9 cellular contexts compared by ENCODE assay signal in the genomic region with DNA sequence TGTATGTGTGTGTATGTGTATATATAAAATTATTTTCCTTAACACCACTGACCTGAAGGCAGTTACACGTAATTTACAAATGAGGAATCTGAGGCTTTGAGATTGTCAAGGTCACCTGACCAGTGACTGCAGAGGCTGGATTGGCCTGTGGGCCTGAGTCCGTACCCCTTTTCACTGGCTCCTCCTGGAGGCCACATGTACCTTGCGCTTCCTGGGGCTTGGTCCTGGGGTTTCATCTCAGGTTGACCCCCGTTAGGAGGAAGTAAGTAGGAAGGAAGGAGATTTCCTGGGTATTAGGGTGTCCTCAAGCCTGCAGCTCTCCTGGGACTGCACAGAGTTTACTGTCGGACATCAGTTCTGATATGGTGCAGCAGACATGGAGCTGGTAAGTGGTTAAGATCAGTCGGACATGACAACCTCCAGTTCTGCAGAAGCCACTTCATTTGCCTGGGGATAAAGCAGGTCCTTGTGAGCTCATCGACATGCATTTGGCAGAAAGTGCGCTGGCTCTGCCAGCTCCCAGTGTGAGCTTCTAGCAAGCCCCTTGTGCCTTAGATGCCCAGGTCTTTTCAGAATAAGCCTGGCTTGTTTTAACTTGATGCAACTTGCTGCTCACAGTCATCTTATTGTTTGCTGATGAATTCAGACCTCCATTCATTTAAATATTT. TPM values are rescaled to one million over a fixed set of nuclear protein-coding genes. Genes with fewer than 3 reads are reported as not detected.
A peak's percentile ranks its signal among the peaks of the same experiment; 100 is the strongest.
DNase-seq lines count a peak whose midpoint lies in the region; ATAC-seq and TF ChIP-seq lines count a peak whose summit lies in the region.
"Had no signal": no experiment of that assay in that cellular context is flagged by ENCODE, and none has a peak within 500 bp of the region (broad histone marks: within the 10 kb centered on the region; RNA-seq: fewer than 3 reads in every experiment).

No MANE protein-coding gene starts in this region.

- TF ChIP-seq CTCF in BJ (IDR thresholded peaks at IDR 0.05; ENCODE audit: insufficient read depth, low read depth, low read length) (0 out of 2 replicates have a peak, but pooled peaks have one; percentile 12), endodermal cell (conservative IDR thresholded peaks at IDR 0.05) (peak; percentile 67), GM10248 (IDR thresholded peaks at IDR 0.05; ENCODE audit: control extremely low read depth, extremely low read depth, low read depth, missing control alignments) (no peak), glutamatergic neuron (IDR thresholded peaks at IDR 0.05; ENCODE audit: partially characterized antibody, unreplicated experiment) (no peak)

- H3K36me3 Mint-ChIP-seq in endodermal cell (ENCODE audit: low read depth) (no peaks in the 10 kb centered on the region), glutamatergic neuron (ENCODE audit: unreplicated experiment) (peaks cover 5% of the 10 kb centered on the region)

- H3K4me1 Mint-ChIP-seq in endodermal cell (peaks cover 9% of the 10 kb centered on the region), glutamatergic neuron (ENCODE audit: low read depth, unreplicated experiment) (peaks cover 4% of the 10 kb centered on the region)

- intact Hi-C loops in posterior vena cava (cut with DNase I): no loop called here

- H3K27me3 ChIP-seq in BJ (ENCODE audit: control insufficient read depth, insufficient read depth, low read length) (no peaks in the 10 kb centered on the region), endodermal cell (ENCODE audit: control insufficient read depth, insufficient read depth, low read length, poor library complexity, severe bottlenecking) (no peaks in the 10 kb centered on the region)

- H3K4me3 Mint-ChIP-seq in endodermal cell (no peak overlapping the region), glutamatergic neuron (ENCODE audit: unreplicated experiment) (no peak overlapping the region)

- no peaks in the 10 kb centered on the region for H3K9me3 ChIP-seq in endodermal cell (ENCODE audit: control insufficient read depth, low read length)

- H3K36me3 ChIP-seq in BJ (ENCODE audit: control insufficient read depth, insufficient read depth, low read length) (no peaks in the 10 kb centered on the region), endodermal cell (ENCODE audit: control insufficient read depth, insufficient read depth, low read length) (no peaks in the 10 kb centered on the region)

- no peaks in the 10 kb centered on the region for H3K4me1 ChIP-seq in endodermal cell (ENCODE audit: control insufficient read depth, insufficient read depth, low read length)

- DNase-seq in BJ (ENCODE audit: low read depth) (no peak), MV-4-11 (lab: John Stamatoyannopoulos, UW) (peak; percentile 81), endodermal cell (peak; percentile 72), posterior vena cava (ENCODE audit: low spot score) (peak; percentile 81), GM10248 (ENCODE audit: extremely low spot score) (no peak), glutamatergic neuron (no peak)

- no peak overlapping the region for H3K9ac ChIP-seq in endodermal cell (ENCODE audit: extremely low read depth, low read length, poor library complexity, severe bottlenecking)

- H3K27me3 Mint-ChIP-seq in endodermal cell (ENCODE audit: insufficient read depth) (no peaks in the 10 kb centered on the region), glutamatergic neuron (ENCODE audit: unreplicated experiment) (peaks cover 2% of the 10 kb centered on the region)

- ATAC-seq in GM21447 (IDR thresholded peaks at IDR 0.05; ENCODE audit: unreplicated experiment): peak; percentile 78
- no peak for ATAC-seq in HG02571 (IDR thresholded peaks at IDR 0.05; ENCODE audit: unreplicated experiment)

- no peak overlapping the region for H3K27ac ChIP-seq in endodermal cell (ENCODE audit: low read depth, low read length)
- H3K27ac ChIP-seq: VCaP had no signal

- no peak overlapping the region for H3K27ac Mint-ChIP-seq in endodermal cell
- H3K27ac Mint-ChIP-seq in glutamatergic neuron (ENCODE audit: unreplicated experiment): no peak overlapping the region

- CTCF ChIA-PET in BJ (lab: Yijun Ruan, JAX): no interaction called here
- CTCF ChIA-PET in GM10248 (lab: Yijun Ruan, JAX): no interaction called here

- POLR2A ChIA-PET in BJ (lab: Charles Lee): no interaction called here
- POLR2A ChIA-PET in GM10248 (lab: Yijun Ruan, JAX): no interaction called here

- H3K4me3 ChIP-seq in BJ (ENCODE audit: low read depth, low read length) (no peak overlapping the region), endodermal cell (ENCODE audit: low read length) (no peak overlapping the region)

- H3K9me3 Mint-ChIP-seq in endodermal cell (no peaks in the 10 kb centered on the region), glutamatergic neuron (ENCODE audit: unreplicated experiment) (peaks cover 5% of the 10 kb centered on the region)

- 89 to 94% methylated on average over 4 to 8 of the region's 8 CpGs for WGBS in endodermal cell (ENCODE audit: insufficient coverage in 1 of 2, insufficient read length in 1 of 2), 2 experiments

RNA-seq across cellular contexts. Expression of gene ST3GAL4, which starts 36.6 kb away (rescaled TPM):
- 19.4 and 31.8 TPM in 2 replicates for polyA plus RNA-seq in BJ (2011; rRNA removed)
- polyA minus RNA-seq in BJ (2011; rRNA and poly(A)+ RNA removed): 16.3 and 23.2 TPM in 2 replicates
- 10 to 100 TPM; 16.5 to 21.5 TPM for total RNA-seq in endodermal cell
- 15.6 TPM for polyA plus RNA-seq in endodermal cell (2013, experiment 1 of 2)
- polyA plus RNA-seq in endodermal cell (2013, experiment 2 of 2): 13.3 TPM
- total RNA-seq in posterior vena cava: 10 to 100 TPM; 36.8 to 44.6 TPM
- 10.4 TPM for total RNA-seq in glutamatergic neuron (ENCODE audit: unreplicated experiment)

Comparison
In these comparisons a context has a peak if more than half of its experiments do, and no peak if none do; other contexts are left out.
1. DNase-seq: peak in MV-4-11 (single experiment), endodermal cell (single experiment) and posterior vena cava (single experiment); none in BJ (single experiment), GM10248 (single experiment) and glutamatergic neuron (single experiment).
2. CTCF ChIP-seq: peak in BJ (single experiment) and endodermal cell (single experiment); none in GM10248 (single experiment) and glutamatergic neuron (single experiment).